27 cellular contexts compared by ENCODE assay signal in genomic region chr17:50249887-50250286, GRCh38. TPM values are rescaled to one million over a fixed set of nuclear protein-coding genes. Genes with fewer than 3 reads are reported as not detected.
DNase-seq lines count a peak whose midpoint lies in the region; ATAC-seq, FAIRE-seq and TF ChIP-seq lines count a peak whose summit lies in the region.
"Had no signal": no experiment of that assay in that cellular context is flagged by ENCODE, and none has a peak within 500 bp of the region (broad histone marks: within the 10 kb centered on the region; RNA-seq: fewer than 3 reads in every experiment).

No MANE protein-coding gene starts in this region.

- TF ChIP-seq EP300 in A549 (IDR thresholded peaks at IDR 0.05) = no peak
- no peak for TF ChIP-seq EP300 in HepG2 (IDR thresholded peaks at IDR 0.05; ENCODE audit: low read depth in 2 of 2, low read length in 2 of 2)
- TF ChIP-seq EP300 in HepG2 (CRISPR knock-in tag; IDR thresholded peaks at IDR 0.05; ENCODE audit: borderline replicate concordance) = no peak

- FAIRE-seq in A549 (lab: Jason Lieb, UNC) (peak; percentile 61), astrocyte (lab: Jason Lieb, UNC) (no peak), HepG2 (lab: Jason Lieb, UNC) (no peak)
- FAIRE-seq: G401.6, GM12891, GM19239 had no signal

- H4K20me1 ChIP-seq in astrocyte (ENCODE audit: insufficient read depth, low read length) = no peaks in the 10 kb centered on the region
- no peaks in the 10 kb centered on the region for H4K20me1 ChIP-seq in osteoblast (ENCODE audit: insufficient read depth, low read length)
- no peaks in the 10 kb centered on the region for H4K20me1 ChIP-seq in HepG2 (ENCODE audit: insufficient read depth, low read length)
- H4K20me1 ChIP-seq: BLaER1 had no signal

- H3K27me3 Mint-ChIP-seq in astrocyte (ENCODE audit: low read depth, unreplicated experiment) = no peaks in the 10 kb centered on the region
- H3K27me3 Mint-ChIP-seq in natural killer cell (ENCODE audit: low read depth in 2 of 2) = peaks cover 18 to 51% of the 10 kb centered on the region in 2 donors

- intact Hi-C loops in HepG2 (cut with micrococcal nuclease; ENCODE audit: unreplicated experiment) (no loop called here), natural killer cell (cut with micrococcal nuclease) (loop anchor here (10.0 kb wide), 1 partner anchor 65 kb away; no protein-coding TSS in a partner anchor)

- H3K27ac ChIP-seq in A549 (no peak overlapping the region), HEK293 (ENCODE audit: extremely low read depth, low read depth, low read length) (no peak overlapping the region), astrocyte (ENCODE audit: low read depth, low read length) (no peak overlapping the region), osteoblast (ENCODE audit: low read depth, low read length) (no peak overlapping the region), HepG2 (ENCODE audit: extremely low read length, insufficient read depth, low read length) (no peak overlapping the region)
- H3K27ac ChIP-seq: 22Rv1, BLaER1 had no signal

- no peak for TF ChIP-seq RAD21 in A549 (conservative IDR thresholded peaks at IDR 0.05 in 1 of 2, IDR thresholded peaks at IDR 0.05 in 1 of 2)
- TF ChIP-seq RAD21 in HepG2 (CRISPR knock-in tag; IDR thresholded peaks at IDR 0.05) = no peak

- TF ChIP-seq POLR2A in A549 (IDR thresholded peaks at IDR 0.05; ENCODE audit: low read length) = no peak
- TF ChIP-seq POLR2A in HepG2 (IDR thresholded peaks at IDR 0.05; ENCODE audit: insufficient read depth in 1 of 2, low read depth in 2 of 2, low read length in 2 of 2) = no peak

- in situ Hi-C loops in HepG2 (cut with HindIII; ENCODE audit: extremely low pct_ligation_motif_present, low pct_unique_long_range_greater_than_20kb) = no loop called here

- DNase-seq in A549 (ENCODE audit: low read depth in 1 of 2, low spot score in 1 of 2) = no peak
- no peak for DNase-seq in astrocyte (ENCODE audit: low read depth)
- DNase-seq in osteoblast (ENCODE audit: insufficient read length, low spot score, missing footprints) = peak; percentile 6
- no peak for DNase-seq in HepG2 (ENCODE audit: low spot score)
- no peak for DNase-seq in activated CD4-positive, alpha-beta T cell treated with anti-CD3 and anti-CD28 coated beads for 48 hours
- DNase-seq in natural killer cell = no peak
- DNase-seq: ACHN; BE2C; C1 segment of cervical spinal cord; CD4-positive, alpha-beta memory T cell; CD4-positive, CD25-positive, alpha-beta regulatory T cell; CD8-positive, alpha-beta memory T cell; COR-L47; DMS 273 treated with DMSO at 0.1 percent for 48 hours; DMS153; DMS53; DMS79; DND-41; GF-D8 had no signal

- H3K27me3 ChIP-seq in astrocyte (ENCODE audit: insufficient read depth, low read length) (no peaks in the 10 kb centered on the region), osteoblast (ENCODE audit: insufficient read depth, low read length) (no peaks in the 10 kb centered on the region), HepG2 (ENCODE audit: control insufficient read depth in 1 of 2, insufficient read depth in 2 of 2, low read length in 2 of 2) (no peaks in the 10 kb centered on the region; a peak in 1 of 5 replicates)
- H3K27me3 ChIP-seq: BE2C, BLaER1 had no signal

- H3K4me3 ChIP-seq in A549 = no peak overlapping the region
- H3K4me3 ChIP-seq in HEK293 (ENCODE audit: low read depth, low read length) = no peak overlapping the region
- H3K4me3 ChIP-seq in astrocyte (ENCODE audit: insufficient read depth, low read depth, low read length) = no peak overlapping the region
- no peak overlapping the region for H3K4me3 ChIP-seq in osteoblast (ENCODE audit: insufficient read depth, low read length)
- H3K4me3 ChIP-seq in HepG2 (replicated peaks in 1 of 3; ENCODE audit: insufficient read depth in 1 of 3, low read depth in 2 of 3, low read length in 3 of 3) = no peak overlapping the region
- H3K4me3 ChIP-seq: BLaER1 had no signal

- BruUV-seq in HepG2 (replicated peaks; lab: Mats Ljungman, UMichigan) = no TSS peak

- peaks cover 33% of the 10 kb centered on the region for H3K9me3 ChIP-seq in A549
- H3K9me3 ChIP-seq in HEK293 (ENCODE audit: control insufficient read depth, insufficient read depth, low read depth, low read length) = peaks cover 13% of the 10 kb centered on the region
- peaks cover 4% of the 10 kb centered on the region for H3K9me3 ChIP-seq in astrocyte (ENCODE audit: insufficient read depth, low read depth, low read length)
- H3K9me3 ChIP-seq in osteoblast (ENCODE audit: low read depth, low read length) = no peaks in the 10 kb centered on the region
- peaks cover 11% of the 10 kb centered on the region; the same call in 1 of the 2 replicates for H3K9me3 ChIP-seq in HepG2 (ENCODE audit: low read length)

- H3K9me3 Mint-ChIP-seq in astrocyte (ENCODE audit: unreplicated experiment) (peaks cover 26% of the 10 kb centered on the region), natural killer cell (peaks cover 7% of the 10 kb centered on the region in 2 donors)

- no peak overlapping the region for H3K9ac ChIP-seq in astrocyte (ENCODE audit: low read length)
- no peak overlapping the region for H3K9ac ChIP-seq in HepG2 (ENCODE audit: insufficient read depth, low read depth, low read length)
- H3K9ac ChIP-seq: BLaER1 had no signal

- H3K4me3 Mint-ChIP-seq in astrocyte (ENCODE audit: unreplicated experiment) (peak overlapping the region; percentile 27), natural killer cell (no peak overlapping the region)
- H3K4me3 Mint-ChIP-seq: CD14-positive monocyte; CD4-positive, alpha-beta memory T cell; CD4-positive, CD25-positive, alpha-beta regulatory T cell; CD8-positive, alpha-beta memory T cell had no signal

- H3K27ac Mint-ChIP-seq in astrocyte (ENCODE audit: unreplicated experiment) = no peak overlapping the region
- H3K27ac Mint-ChIP-seq in natural killer cell = no peak overlapping the region
- H3K27ac Mint-ChIP-seq: CD14-positive monocyte; CD4-positive, alpha-beta memory T cell; CD4-positive, CD25-positive, alpha-beta regulatory T cell had no signal

- H3K79me2 ChIP-seq in astrocyte (ENCODE audit: insufficient read depth, low read length) (no peaks in the 10 kb centered on the region), osteoblast (ENCODE audit: insufficient read depth, low read length) (no peaks in the 10 kb centered on the region), HepG2 (ENCODE audit: insufficient read depth, low read length) (no peaks in the 10 kb centered on the region)

- no peak overlapping the region for H2AFZ ChIP-seq in astrocyte (ENCODE audit: low read depth, low read length)
- no peak overlapping the region for H2AFZ ChIP-seq in osteoblast (ENCODE audit: low read length)
- H2AFZ ChIP-seq in HepG2 (ENCODE audit: low read length) = no peak overlapping the region

- ATAC-seq in A549 (no peak), HepG2 (no peak), natural killer cell (no peak), HG03378 (IDR thresholded peaks at IDR 0.05; ENCODE audit: unreplicated experiment) (no peak)

- no peak overlapping the region for H3K4me2 ChIP-seq in A549
- no peak overlapping the region for H3K4me2 ChIP-seq in astrocyte (ENCODE audit: low read length)
- no peak overlapping the region for H3K4me2 ChIP-seq in osteoblast (ENCODE audit: insufficient read depth, low read length)
- no peak overlapping the region for H3K4me2 ChIP-seq in HepG2 (ENCODE audit: low read depth, low read length)
- H3K4me2 ChIP-seq: BLaER1 had no signal

- no peak for TF ChIP-seq CTCF in A549 (IDR thresholded peaks at IDR 0.05)
- TF ChIP-seq CTCF in HEK293 (tag by site-specific recombination; IDR thresholded peaks at IDR 0.05) = no peak
- TF ChIP-seq CTCF in astrocyte (IDR thresholded peaks at IDR 0.05; ENCODE audit: insufficient read depth, low read depth, low read length) = no peak
- TF ChIP-seq CTCF in osteoblast (IDR thresholded peaks at IDR 0.05; ENCODE audit: extremely low read depth, low read depth, low read length) = no peak
- no peak for TF ChIP-seq CTCF in HepG2 (CRISPR knock-in tag; IDR thresholded peaks at IDR 0.05)
- no peak for TF ChIP-seq CTCF in natural killer cell (IDR thresholded peaks at IDR 0.05)

- H3K4me1 Mint-ChIP-seq in astrocyte (ENCODE audit: low read depth, unreplicated experiment) (no peaks in the 10 kb centered on the region), natural killer cell (no peaks in the 10 kb centered on the region)
- H3K4me1 Mint-ChIP-seq: CD14-positive monocyte; CD4-positive, alpha-beta memory T cell; CD4-positive, CD25-positive, alpha-beta regulatory T cell; CD8-positive, alpha-beta memory T cell had no signal

- no peaks in the 10 kb centered on the region for H3K36me3 ChIP-seq in HEK293 (ENCODE audit: control insufficient read depth in 2 of 2, insufficient read depth in 1 of 2, low read length in 2 of 2)
- no peaks in the 10 kb centered on the region for H3K36me3 ChIP-seq in astrocyte (ENCODE audit: insufficient read depth, low read length)
- H3K36me3 ChIP-seq in osteoblast (ENCODE audit: insufficient read depth, low read length) = no peaks in the 10 kb centered on the region
- no peaks in the 10 kb centered on the region for H3K36me3 ChIP-seq in HepG2 (replicated peaks in 1 of 2; ENCODE audit: control insufficient read depth in 1 of 2, insufficient read depth in 2 of 2, low read length in 2 of 2)
- H3K36me3 ChIP-seq: BE2C, BLaER1 had no signal

- H3K4me1 ChIP-seq in A549 (no peaks in the 10 kb centered on the region), HEK293 (ENCODE audit: control insufficient read depth, insufficient read depth, low read length) (no peaks in the 10 kb centered on the region), astrocyte (ENCODE audit: insufficient read depth, low read length) (no peaks in the 10 kb centered on the region), osteoblast (ENCODE audit: insufficient read depth, low read length) (no peaks in the 10 kb centered on the region), HepG2 (ENCODE audit: insufficient read depth, low read length) (no peaks in the 10 kb centered on the region)
- H3K4me1 ChIP-seq: BE2C, BLaER1 had no signal

- CTCF ChIA-PET in A549 (lab: Yijun Ruan, JAX) = interaction anchor here (0.6 to 0.8 kb wide), 2 partner anchors 20 to 1446 kb away, joined by 3 read pairs; no protein-coding TSS in a partner anchor
- CTCF ChIA-PET in HEK293 (lab: Yijun Ruan, JAX) = interaction anchor here (0.7 to 3.2 kb wide), 3 partner anchors 24 to 48 kb away, joined by 3 to 12 read pairs (median 4); partner anchors contain the start of gene TMEM92
- CTCF ChIA-PET in HepG2 (lab: Yijun Ruan, JAX; ENCODE audit: low intra/inter-chr PET ratio, low total read pairs) = no interaction called here

- H3K36me3 Mint-ChIP-seq in astrocyte (ENCODE audit: low read depth, unreplicated experiment) (peaks cover 4% of the 10 kb centered on the region), natural killer cell (peaks cover 21% of the 10 kb centered on the region)
- H3K36me3 Mint-ChIP-seq: CD14-positive monocyte; CD4-positive, CD25-positive, alpha-beta regulatory T cell had no signal

- WGBS in A549 (ENCODE audit: missing lambda C conversion rate) = 48% methylated on average over 2 of the region's 2 CpGs
- WGBS in HepG2 (ENCODE audit: low lambda C conversion rate) = 51% methylated on average over 2 of the region's 2 CpGs

- POLR2A ChIA-PET in A549 (lab: Yijun Ruan, JAX) = no interaction called here
- POLR2A ChIA-PET in HEK293 (lab: Yijun Ruan, JAX) = no interaction called here
- POLR2A ChIA-PET in HepG2 (lab: Yijun Ruan, JAX) = no interaction called here

RNA-seq across cellular contexts. Expression of gene TMEM92, which starts 24.4 kb away (rescaled TPM):
- polyA plus RNA-seq in A549 (2011; rRNA removed) (10.3 and 11.9 TPM in 2 replicates), A549 (2017; fragmentation: RNase III; extraction: RNeasy Plus Mini Kit Qiagen cat#74134 plus additional on column Dnase treatment) (22.7 to 27.5 TPM (median 25.1 TPM) in 3 replicates), HepG2 (2011; rRNA removed) (0.07 and 0.10 TPM in 2 replicates)
- 14.4 and 16.7 TPM in 2 replicates for polyA plus RNA-seq in A549 (2012; cell fraction: cytosol; rRNA removed)
- polyA plus RNA-seq in A549 (2012; cell fraction: nucleus; rRNA removed) = 17.9 and 18.6 TPM in 2 replicates
- polyA minus RNA-seq in A549 (2011; rRNA and poly(A)+ RNA removed) = 11.4 and 13.0 TPM in 2 replicates
- total RNA-seq in astrocyte (18.3 and 28.2 TPM in 2 replicates), osteoblast (under 0.01 and 0.36 TPM in 2 replicates), HepG2 (2016; rRNA removed; fragmentation: Illumina TruSeq; extraction: Trizol) (not detected in 2 replicates), natural killer cell (not detected)
- total RNA-seq in HepG2 (2016; cell fraction: cytosol; rRNA removed; fragmentation: Illumina TruSeq; extraction: Trizol; ENCODE audit: low read depth) = not detected in 2 replicates
- not detected in 2 replicates for total RNA-seq in HepG2 (2016; cell fraction: insoluble cytoplasmic fraction; rRNA removed; fragmentation: Illumina TruSeq; extraction: Trizol)
- total RNA-seq in HepG2 (2016; cell fraction: membrane; rRNA removed; fragmentation: Illumina TruSeq; extraction: Trizol) = 0.14 TPM in 1 of 2 replicates, not detected in the other
- total RNA-seq in HepG2 (2016; cell fraction: nucleus; rRNA removed; fragmentation: Illumina TruSeq; extraction: Trizol) = not detected in 2 replicates
- 0.25 and 0.47 TPM in 2 replicates for polyA plus RNA-seq in HepG2 (2011; cell fraction: cytosol; rRNA removed)
- polyA plus RNA-seq in HepG2 (2011; cell fraction: nucleus; rRNA removed) = 0.07 and 0.08 TPM in 2 replicates
- polyA plus RNA-seq in HepG2 (2012) = 0.11 and 0.31 TPM in 2 replicates
- polyA plus RNA-seq in HepG2 (2016; cell fraction: cytosol; fragmentation: Illumina TruSeq; extraction: Trizol; ENCODE audit: low read depth) = 0.05 and 0.06 TPM in 2 replicates
- polyA plus RNA-seq in HepG2 (2016; cell fraction: insoluble cytoplasmic fraction; fragmentation: Illumina TruSeq; extraction: Trizol; ENCODE audit: low read depth) = not detected in 2 replicates
- polyA plus RNA-seq in HepG2 (2016; cell fraction: membrane; fragmentation: Illumina TruSeq; extraction: Trizol; ENCODE audit: low read depth) = 0.23 TPM in 1 of 2 replicates, not detected in the other
- polyA plus RNA-seq in HepG2 (2016; cell fraction: nucleus; fragmentation: Illumina TruSeq; extraction: Trizol; ENCODE audit: insufficient read depth, low read depth) = not detected in 2 replicates
- polyA minus RNA-seq in HepG2 (2011; rRNA and poly(A)+ RNA removed; ENCODE audit: low replicate concordance) = 0.32 and 15.1 TPM in 2 replicates
- polyA minus RNA-seq in HepG2 (2011; cell fraction: cytosol; rRNA and poly(A)+ RNA removed) = not detected in 2 replicates
- polyA minus RNA-seq in HepG2 (2011; cell fraction: nucleus; rRNA and poly(A)+ RNA removed) = not detected in 2 replicates
- total RNA-seq: CD4-positive, alpha-beta memory T cell; CD4-positive, CD25-positive, alpha-beta regulatory T cell; CD8-positive, alpha-beta memory T cell had no signal
- polyA plus RNA-seq: CD14-positive monocyte; CD4-positive, alpha-beta memory T cell; CD4-positive, CD25-positive, alpha-beta regulatory T cell; CD8-positive, alpha-beta memory T cell had no signal

RNA-seq across cellular contexts. Expression of gene COL1A1, which starts 48.5 kb away (rescaled TPM):
- polyA plus RNA-seq in A549 (2011; rRNA removed) (4.4 and 4.6 TPM in 2 replicates), A549 (2017; fragmentation: RNase III; extraction: RNeasy Plus Mini Kit Qiagen cat#74134 plus additional on column Dnase treatment) (18.1 to 34.3 TPM (median 31.6 TPM) in 3 replicates), HepG2 (2011; rRNA removed) (0.05 and 0.14 TPM in 2 replicates)
- polyA plus RNA-seq in A549 (2012; cell fraction: cytosol; rRNA removed) = 14.2 and 19.6 TPM in 2 replicates
- polyA plus RNA-seq in A549 (2012; cell fraction: nucleus; rRNA removed) = 66.1 and 69.4 TPM in 2 replicates
- 10.9 TPM in 2 replicates for polyA minus RNA-seq in A549 (2011; rRNA and poly(A)+ RNA removed)
- total RNA-seq in astrocyte (12,796 and 18,656 TPM in 2 replicates), osteoblast (6,718 and 8,987 TPM in 2 replicates), HepG2 (2016; rRNA removed; fragmentation: Illumina TruSeq; extraction: Trizol) (0.17 TPM in 1 of 2 replicates, not detected in the other), natural killer cell (1 to 10 TPM; 2.3 to 7.5 (median 2.6) TPM)
- not detected in 2 replicates for total RNA-seq in HepG2 (2016; cell fraction: cytosol; rRNA removed; fragmentation: Illumina TruSeq; extraction: Trizol; ENCODE audit: low read depth)
- total RNA-seq in HepG2 (2016; cell fraction: insoluble cytoplasmic fraction; rRNA removed; fragmentation: Illumina TruSeq; extraction: Trizol) = 0.03 and 0.06 TPM in 2 replicates
- 0.09 and 0.24 TPM in 2 replicates for total RNA-seq in HepG2 (2016; cell fraction: membrane; rRNA removed; fragmentation: Illumina TruSeq; extraction: Trizol)
- total RNA-seq in HepG2 (2016; cell fraction: nucleus; rRNA removed; fragmentation: Illumina TruSeq; extraction: Trizol) = 0.68 and 0.72 TPM in 2 replicates
- 0.01 TPM in 1 of 2 replicates, not detected in the other for polyA plus RNA-seq in HepG2 (2011; cell fraction: cytosol; rRNA removed)
- polyA plus RNA-seq in HepG2 (2011; cell fraction: nucleus; rRNA removed) = 1.7 and 2.5 TPM in 2 replicates
- polyA plus RNA-seq in HepG2 (2012) = 0.19 TPM in 2 replicates
- 0.03 TPM in 1 of 2 replicates, not detected in the other for polyA plus RNA-seq in HepG2 (2016; cell fraction: cytosol; fragmentation: Illumina TruSeq; extraction: Trizol; ENCODE audit: low read depth)
- polyA plus RNA-seq in HepG2 (2016; cell fraction: insoluble cytoplasmic fraction; fragmentation: Illumina TruSeq; extraction: Trizol; ENCODE audit: low read depth) = 0.07 TPM in 1 of 2 replicates, not detected in the other
- polyA plus RNA-seq in HepG2 (2016; cell fraction: membrane; fragmentation: Illumina TruSeq; extraction: Trizol; ENCODE audit: low read depth) = not detected in 2 replicates
- 1.00 and 2.8 TPM in 2 replicates for polyA plus RNA-seq in HepG2 (2016; cell fraction: nucleus; fragmentation: Illumina TruSeq; extraction: Trizol; ENCODE audit: insufficient read depth, low read depth)
- polyA minus RNA-seq in HepG2 (2011; rRNA and poly(A)+ RNA removed; ENCODE audit: low replicate concordance) = 35.8 TPM in 1 of 2 replicates, not detected in the other
- 0.70 and 0.79 TPM in 2 replicates for polyA minus RNA-seq in HepG2 (2011; cell fraction: cytosol; rRNA and poly(A)+ RNA removed)
- 0.52 and 1.2 TPM in 2 replicates for polyA minus RNA-seq in HepG2 (2011; cell fraction: nucleus; rRNA and poly(A)+ RNA removed)
- polyA plus RNA-seq: CD14-positive monocyte; CD4-positive, alpha-beta memory T cell; CD4-positive, CD25-positive, alpha-beta regulatory T cell; CD8-positive, alpha-beta memory T cell had no signal

Comparison
In these comparisons a context has a peak if more than half of its experiments do, and no peak if none do; other contexts are left out.
1. RNA of gene TMEM92, which starts 24.4 kb away (total RNA-seq): 18.3 to 28.2 TPM in astrocyte; under 0.01 to 0.36 TPM in osteoblast, 0.14 TPM in HepG2 and not detected in natural killer cell; every median in the first group is over 10 times any median in the second.
2. RNA of gene COL1A1, which starts 48.5 kb away (total RNA-seq): 12,796 to 18,656 TPM in astrocyte and 6,718 to 8,987 TPM in osteoblast; 2.3 to 7.5 TPM in natural killer cell and 0.03 to 0.72 TPM in HepG2; every median in the first group is over 100 times any median in the second.